Comparison of ENCODE assay signal across 18 cellular contexts in genomic region chr17:9218068-9218635, GRCh38.
A peak's percentile ranks its signal among the peaks of the same experiment; 100 is the strongest.
DNase-seq lines count a peak whose midpoint lies in the region; ATAC-seq, FAIRE-seq and TF ChIP-seq lines count a peak whose summit lies in the region.
"Had no signal": no experiment of that assay in that cellular context is flagged by ENCODE, and none has a peak within 500 bp of the region (broad histone marks: within the 10 kb centered on the region; RNA-seq: fewer than 3 reads in every experiment).

No MANE protein-coding gene starts in this region.

- H4K20me1 ChIP-seq in astrocyte (ENCODE audit: insufficient read depth, low read length) = no peaks in the 10 kb centered on the region

- no peak for TF ChIP-seq POLR2A in prostate gland (IDR thresholded peaks at IDR 0.05)

- H3K36me3 ChIP-seq in astrocyte (ENCODE audit: insufficient read depth, low read length) (no peaks in the 10 kb centered on the region), prostate gland (no peaks in the 10 kb centered on the region), small intestine (ENCODE audit: control insufficient read depth in 2 of 2, insufficient read depth in 2 of 2, low read length in 2 of 2) (no peaks in the 10 kb centered on the region)

- ATAC-seq in HG02840 (IDR thresholded peaks at IDR 0.05; ENCODE audit: low FRiP score, unreplicated experiment) = no peak
- ATAC-seq: natural killer cell had no signal

- H3K4me2 ChIP-seq in astrocyte (ENCODE audit: low read length) = peak overlapping the region; percentile 63

- H3K36me3 Mint-ChIP-seq in astrocyte (ENCODE audit: low read depth, unreplicated experiment) = peaks cover 2% of the 10 kb centered on the region

- H3K79me2 ChIP-seq in astrocyte (ENCODE audit: insufficient read depth, low read length) = no peaks in the 10 kb centered on the region

- H3K9me3 ChIP-seq in astrocyte (ENCODE audit: insufficient read depth, low read depth, low read length) (no peaks in the 10 kb centered on the region), prostate gland (no peaks in the 10 kb centered on the region), small intestine (ENCODE audit: control insufficient read depth, low read depth) (no peaks in the 10 kb centered on the region)

- no peak overlapping the region for H3K4me3 ChIP-seq in astrocyte (ENCODE audit: insufficient read depth, low read depth, low read length)
- H3K4me3 ChIP-seq in prostate gland = no peak overlapping the region
- H3K4me3 ChIP-seq in small intestine (ENCODE audit: low read depth in 1 of 2, low read length in 2 of 2) = no peak overlapping the region

- no peak for DNase-seq in astrocyte (ENCODE audit: low read depth)
- peak; percentile 77 for DNase-seq in islet precursor cell
- no peak for DNase-seq in prostate gland (ENCODE audit: low spot score)
- DNase-seq in NCI-H187 (lab: John Stamatoyannopoulos, UW) = no peak
- DNase-seq in small intestine = no peak
- no peak for DNase-seq in NCI-H69 (lab: John Stamatoyannopoulos, UW)
- DNase-seq: ACHN; activated CD4-positive, alpha-beta T cell treated with anti-CD3 and anti-CD28 coated beads, Interleukin-2, amount 50 U/mL, for 1 hour; C1 segment of cervical spinal cord; natural killer cell; NCI-H1105 treated with DMSO at 0.1 percent for 48 hours; NCI-H524; stimulated activated CD4-positive, alpha-beta T cell treated with anti-CD3 and anti-CD28 coated beads, Interleukin-4, amount 100 ng/mL, for 4 hours had no signal

- TF ChIP-seq CTCF in C4-2B (conservative IDR thresholded peaks at IDR 0.05) (no peak), astrocyte (IDR thresholded peaks at IDR 0.05; ENCODE audit: insufficient read depth, low read depth, low read length) (no peak), prostate gland (IDR thresholded peaks at IDR 0.05) (no peak)

- H3K27ac Mint-ChIP-seq in astrocyte (ENCODE audit: unreplicated experiment) = peak overlapping the region; percentile 77
- H3K27ac Mint-ChIP-seq: activated T-helper 2 cell treated with anti-CD3 and anti-CD28 coated beads, Interferon-gamma antibody, Interleukin-2, Interleukin-4, amounts not matched to agents 10 μg/mL and 5 μg/mL and 100 μg/mL, durations not matched to agents 14 hours and 24 hours and 36 hours; natural killer cell had no signal

- intact Hi-C loops in prostate gland (cut with DNase I) = no loop called here

- H3K4me1 ChIP-seq in astrocyte (ENCODE audit: insufficient read depth, low read length) = peaks cover 16% of the 10 kb centered on the region
- H3K4me1 ChIP-seq in prostate gland (replicated peaks) = no peaks in the 10 kb centered on the region
- H3K4me1 ChIP-seq in small intestine (ENCODE audit: control insufficient read depth in 2 of 2, insufficient read depth in 1 of 2, low read depth in 1 of 2, low read length in 1 of 2) = no peaks in the 10 kb centered on the region

- peaks cover 12% of the 10 kb centered on the region for H3K4me1 Mint-ChIP-seq in astrocyte (ENCODE audit: low read depth, unreplicated experiment)
- H3K4me1 Mint-ChIP-seq: natural killer cell had no signal

- peaks cover 21% of the 10 kb centered on the region for H3K9me3 Mint-ChIP-seq in astrocyte (ENCODE audit: unreplicated experiment)

- H3K27me3 ChIP-seq in astrocyte (ENCODE audit: insufficient read depth, low read length) = no peaks in the 10 kb centered on the region
- no peaks in the 10 kb centered on the region for H3K27me3 ChIP-seq in prostate gland (replicated peaks; ENCODE audit: insufficient read depth)
- H3K27me3 ChIP-seq in small intestine (ENCODE audit: control insufficient read depth in 2 of 2, insufficient read depth in 2 of 2, low read length in 2 of 2) = no peaks in the 10 kb centered on the region

- no peak overlapping the region for H2AFZ ChIP-seq in astrocyte (ENCODE audit: low read depth, low read length)

- no peak overlapping the region for H3K9ac ChIP-seq in astrocyte (ENCODE audit: low read length)

- peaks cover 3% of the 10 kb centered on the region for H3K27me3 Mint-ChIP-seq in astrocyte (ENCODE audit: low read depth, unreplicated experiment)

- no peak overlapping the region for H3K4me3 Mint-ChIP-seq in astrocyte (ENCODE audit: unreplicated experiment)
- H3K4me3 Mint-ChIP-seq: natural killer cell had no signal

- FAIRE-seq in astrocyte (lab: Jason Lieb, UNC) (no peak), small intestine (lab: Jason Lieb, UNC) (no peak)
- FAIRE-seq: D721Med, frontal cortex had no signal

- WGBS in prostate gland = 85% methylated on average over 8 of the region's 8 CpGs
- WGBS in small intestine, 3 donors = 75 to 86% (median 77%) methylated on average over 8 of the region's 8 CpGs

- H3K27ac ChIP-seq in C4-2B (peak overlapping the region; percentile 59), astrocyte (ENCODE audit: low read depth, low read length) (peak overlapping the region; percentile 2), prostate gland (peak overlapping the region; percentile 55 to 68), small intestine (ENCODE audit: low read depth in 1 of 2, low read length in 1 of 2) (peak overlapping the region in 1 of 2 donors; percentile 13)
